In genomic region chr9:7799934-7800285, GRCh38 we compare ENCODE assay signal across 8 cellular contexts. TPM values are rescaled to one million over a fixed set of nuclear protein-coding genes. Genes with fewer than 3 reads are reported as not detected.
DNase-seq lines count a peak whose midpoint lies in the region; ATAC-seq and TF ChIP-seq lines count a peak whose summit lies in the region.

No MANE protein-coding gene starts in this region.

- H3K27me3 ChIP-seq in hepatocyte (no peaks in the 10 kb centered on the region), thoracic aorta (replicated peaks; ENCODE audit: insufficient read depth) (no peaks in the 10 kb centered on the region)

- peak overlapping the region; percentile 55 for H2AFZ ChIP-seq in hepatocyte

- H3K9me2 ChIP-seq in hepatocyte (replicated peaks; ENCODE audit: insufficient read depth) = no peaks in the 10 kb centered on the region

- ATAC-seq in GM18511 (IDR thresholded peaks at IDR 0.05; ENCODE audit: unreplicated experiment) (peak; percentile 25), HG02840 (IDR thresholded peaks at IDR 0.05; ENCODE audit: low FRiP score, unreplicated experiment) (peak; percentile 2), T-helper 17 cell (no peak), thoracic aorta (ENCODE audit: insufficient number of reproducible peaks, low FRiP score, low read depth) (no peak)

- peaks cover 8% of the 10 kb centered on the region for H3K79me2 ChIP-seq in hepatocyte

- H3K36me3 ChIP-seq in hepatocyte (replicated peaks; ENCODE audit: insufficient read depth, low read depth) (no peaks in the 10 kb centered on the region), thoracic aorta (peaks cover 3% of the 10 kb centered on the region)

- H3K4me2 ChIP-seq in hepatocyte = peak overlapping the region; percentile 71

- H3K27ac ChIP-seq in hepatocyte (no peak overlapping the region), thoracic aorta (peak overlapping the region in 1 of 2 donors; percentile 73)

- H3K4me3 Mint-ChIP-seq in T-helper 17 cell = peak overlapping the region; percentile 92

- H3K27me3 Mint-ChIP-seq in T-helper 17 cell = no peaks in the 10 kb centered on the region

- DNase-seq in T-helper 17 cell (no peak), hepatocyte (ENCODE audit: low spot score) (no peak), thoracic aorta (ENCODE audit: low spot score) (no peak), nucleus accumbens (lab: John Stamatoyannopoulos, UW) (no peak), cerebellar cortex (ENCODE audit: low spot score) (no peak), NCI-H748 treated with DMSO at 0.1 percent for 48 hours (lab: John Stamatoyannopoulos, UW) (no peak)

- H3K4me1 Mint-ChIP-seq in T-helper 17 cell = peaks cover 9% of the 10 kb centered on the region

- H3K4me3 ChIP-seq in hepatocyte = no peak overlapping the region
- H3K4me3 ChIP-seq in thoracic aorta = peak overlapping the region; percentile 93

- no peaks in the 10 kb centered on the region for H3K9me3 ChIP-seq in T-helper 17 cell (ENCODE audit: control insufficient read depth, low read length, poor library complexity, severe bottlenecking)
- no peaks in the 10 kb centered on the region for H3K9me3 ChIP-seq in hepatocyte (ENCODE audit: low read depth)
- no peaks in the 10 kb centered on the region for H3K9me3 ChIP-seq in thoracic aorta

- H3K36me3 Mint-ChIP-seq in T-helper 17 cell (ENCODE audit: low read depth) = no peaks in the 10 kb centered on the region

- no peaks in the 10 kb centered on the region for H4K20me1 ChIP-seq in hepatocyte (ENCODE audit: insufficient read depth, poor library complexity, severe bottlenecking)

- WGBS in hepatocyte (ENCODE audit: low lambda C conversion rate, missing lambda C conversion rate) = 74% methylated on average over 4 of the region's 8 CpGs

- peak overlapping the region; percentile 92 for H3K27ac Mint-ChIP-seq in T-helper 17 cell

- peaks cover 9% of the 10 kb centered on the region for H3K4me1 ChIP-seq in hepatocyte (ENCODE audit: insufficient read depth)
- peaks cover 6 to 8% of the 10 kb centered on the region in 2 donors for H3K4me1 ChIP-seq in thoracic aorta (ENCODE audit: control insufficient read depth in 1 of 2, low read depth in 2 of 2)

- TF ChIP-seq CTCF in hepatocyte (IDR thresholded peaks at IDR 0.05; ENCODE audit: poor library complexity) (no peak), thoracic aorta (IDR thresholded peaks at IDR 0.05) (no peak)

RNA-seq across cellular contexts. Expression of gene DMAC1, which starts 0.3 kb away (rescaled TPM):
- 10 to 100 TPM; 19.3 to 25.3 TPM for total RNA-seq in T-helper 17 cell
- 20.3 and 21.9 TPM in 2 replicates for total RNA-seq in hepatocyte
- polyA plus RNA-seq in hepatocyte = 88.2 and 91.8 TPM in 2 replicates
- 10 to 100 TPM in 1 of 2 donors, 1 to 10 TPM in 1; 9.7 to 14.9 TPM for total RNA-seq in thoracic aorta

Comparison
In these comparisons a context has a peak if more than half of its experiments do, and no peak if none do; other contexts are left out.
1. ATAC-seq: peak in GM18511 (single experiment) and HG02840 (single experiment); none in T-helper 17 cell (single experiment) and thoracic aorta (single experiment).